ENCODE assay signal across 11 cellular contexts in the genomic region with DNA sequence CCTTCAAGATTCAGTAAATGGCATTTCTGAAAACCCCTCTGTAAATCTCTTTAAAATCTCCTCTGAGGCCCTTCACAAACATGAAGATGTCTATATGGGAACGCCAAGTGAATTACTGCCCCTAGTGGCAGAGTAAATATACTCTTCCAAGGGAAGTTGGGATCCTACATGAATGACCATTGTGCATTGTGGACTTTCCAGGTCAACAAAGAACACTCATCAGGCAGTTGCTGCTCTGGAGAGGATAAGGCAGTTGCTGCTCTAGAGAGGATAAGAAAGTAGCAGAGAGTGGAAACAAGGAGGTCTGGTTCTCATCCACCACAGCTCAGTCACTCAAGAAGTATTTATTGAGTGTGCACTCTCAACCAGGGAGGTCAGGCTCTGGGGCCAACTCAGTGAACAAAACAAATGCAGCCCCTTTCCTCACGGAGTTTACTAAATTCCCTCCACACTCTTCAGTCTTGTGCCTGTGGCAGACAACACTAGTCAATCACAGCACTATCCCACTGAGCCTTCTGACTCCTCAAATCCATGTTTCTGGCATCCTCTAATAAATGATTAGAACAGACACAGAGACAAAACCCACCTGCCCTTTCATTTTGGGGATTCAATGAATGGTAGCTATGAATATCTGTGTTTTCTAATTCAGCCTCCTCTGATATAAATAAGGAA. TPM values are rescaled to one million over a fixed set of nuclear protein-coding genes. Genes with fewer than 3 reads are reported as not detected.
DNase-seq lines count a peak whose midpoint lies in the region; TF ChIP-seq lines count a peak whose summit lies in the region.
"Had no signal": no experiment of that assay in that cellular context is flagged by ENCODE, and none has a peak within 500 bp of the region (broad histone marks: within the 10 kb centered on the region; RNA-seq: fewer than 3 reads in every experiment).

No MANE protein-coding gene starts in this region.

- H3K27me3 ChIP-seq in parathyroid adenoma (ENCODE audit: control insufficient read depth, insufficient read depth, low read length), result no peaks in the 10 kb centered on the region
- H3K27me3 ChIP-seq: ovary had no signal

- H3K4me3 ChIP-seq in choroid plexus epithelial cell (ENCODE audit: low read depth, low read length) (no peak overlapping the region), parathyroid adenoma (ENCODE audit: low read depth, low read length) (no peak overlapping the region), coronary artery (no peak overlapping the region)
- H3K4me3 ChIP-seq: ovary, tibial nerve had no signal

- TF ChIP-seq CTCF in choroid plexus epithelial cell (conservative IDR thresholded peaks at IDR 0.05; ENCODE audit: low read depth, low read length) (peak; percentile 46), parathyroid adenoma (IDR thresholded peaks at IDR 0.05) (peak; percentile 47), coronary artery (IDR thresholded peaks at IDR 0.05) (no peak)

- no peak overlapping the region for H3K9ac ChIP-seq in parathyroid adenoma

- no peaks in the 10 kb centered on the region for H3K79me2 ChIP-seq in parathyroid adenoma

- H2AFZ ChIP-seq in parathyroid adenoma, result no peak overlapping the region

- no peaks in the 10 kb centered on the region for H3K4me1 ChIP-seq in parathyroid adenoma
- H3K4me1 ChIP-seq: tibial nerve had no signal

- H3K4me2 ChIP-seq in parathyroid adenoma (ENCODE audit: low read length), result no peak overlapping the region

- H3K27ac ChIP-seq in parathyroid adenoma, result no peak overlapping the region
- H3K27ac ChIP-seq in coronary artery, result no peak overlapping the region
- H3K27ac ChIP-seq: ovary, tibial nerve had no signal

- no peaks in the 10 kb centered on the region for H3K9me3 ChIP-seq in parathyroid adenoma (ENCODE audit: control insufficient read depth, low read length)
- H3K9me3 ChIP-seq: ovary, tibial nerve had no signal

- H3K36me3 ChIP-seq in parathyroid adenoma (ENCODE audit: control insufficient read depth, insufficient read depth, low read length), result no peaks in the 10 kb centered on the region
- H3K36me3 ChIP-seq: ovary, tibial nerve had no signal

- DNase-seq in NCI-H146 (lab: John Stamatoyannopoulos, UW) (peak; percentile 40), NCI-H146 treated with DMSO at 0.1 percent for 48 hours (lab: John Stamatoyannopoulos, UW; ENCODE audit: unreplicated experiment) (no peak), M059J (ENCODE audit: low read depth) (peak; percentile 33), choroid plexus epithelial cell (ENCODE audit: low read depth) (peak; percentile 23), coronary artery (ENCODE audit: low spot score) (no peak)
- DNase-seq in stimulated activated CD4-positive, alpha-beta T cell treated with anti-CD3 and anti-CD28 coated beads, Interleukin-4, amount 100 ng/mL, for 4 hours, result no peak
- no peak for DNase-seq in stimulated activated CD8-positive, alpha-beta memory T cell treated with anti-CD3 and anti-CD28 coated beads, Interleukin-4, amount 100 ng/mL, for 48 hours
- DNase-seq: ovary had no signal

RNA-seq across cellular contexts. Expression of a gene that starts 52.9 kb away (rescaled TPM):
- not detected in 2 replicates for total RNA-seq in M059J (2014; rRNA removed; shearing (Covaris generic))
- total RNA-seq: ovary; T-helper 2 cell treated with Interferon-gamma antibody and Interleukin-4, amounts not matched to agents 100 ng/mL and 5 ng/mL, for 36 hours; tibial nerve had no signal

Comparison
In these comparisons a context has a peak if more than half of its experiments do, and no peak if none do; other contexts are left out.
1. DNase-seq: peak in NCI-H146 (single experiment), M059J (single experiment) and choroid plexus epithelial cell (single experiment); none in NCI-H146 treated with DMSO at 0.1 percent for 48 hours (single experiment), coronary artery (single experiment), stimulated activated CD4-positive, alpha-beta T cell treated with anti-CD3 and anti-CD28 coated beads, Interleukin-4, amount 100 ng/mL, for 4 hours (0 of 2) and stimulated activated CD8-positive, alpha-beta memory T cell treated with anti-CD3 and anti-CD28 coated beads, Interleukin-4, amount 100 ng/mL, for 48 hours (single experiment).